In genomic region chr13:46315036-46315435, GRCh38 we compare ENCODE assay signal across 28 cellular contexts.
"Had no signal": no experiment of that assay in that cellular context is flagged by ENCODE, and none has a peak within 500 bp of the region (broad histone marks: within the 10 kb centered on the region; RNA-seq: fewer than 3 reads in every experiment).

No MANE protein-coding gene starts in this region.

- H3K9me3 ChIP-seq: ascending aorta, body of pancreas, SJCRH30, SK-N-SH had no signal

- H3K27ac Mint-ChIP-seq: activated naive CD4-positive, alpha-beta T cell treated with anti-CD3 and anti-CD28 coated beads, Interleukin-2, amount 50 U/mL, for 24 hours; IgD-negative memory B cell had no signal

- DNase-seq: activated CD4-positive, alpha-beta T cell treated with anti-CD3 and anti-CD28 coated beads for 48 hours; activated CD4-positive, alpha-beta T cell treated with anti-CD3 and anti-CD28 coated beads, Interleukin-2, amount 50 U/mL, for 48 hours; activated naive CD8-positive, alpha-beta T cell treated with anti-CD3 and anti-CD28 coated beads, Interleukin-2, amount 50 U/mL, for 24 hours; amniotic stem cell; body of pancreas; MG63; MV-4-11; NCI-H1092 treated with DMSO at 0.1 percent for 48 hours; NCI-H1417 treated with DMSO at 0.1 percent for 48 hours; NCI-H1694; NCI-H2029; NCI-H2107; NCI-H2171 treated with DMSO at 0.1 percent for 48 hours; NCI-H345; NCI-H510A; NCI-H526 treated with DMSO at 0.1 percent for 48 hours; NCI-H82; Right ventricle myocardium superior; SJCRH30; SK-N-SH; WERI-Rb-1 had no signal

- H3K4me1 ChIP-seq: ascending aorta, body of pancreas, SJCRH30 had no signal

- H3K27ac ChIP-seq: ascending aorta, body of pancreas, KMS-11, RWPE1, SJCRH30, WERI-Rb-1 had no signal

- H3K4me3 Mint-ChIP-seq: activated naive CD4-positive, alpha-beta T cell treated with anti-CD3 and anti-CD28 coated beads, Interleukin-2, amount 50 U/mL, for 24 hours; activated naive CD8-positive, alpha-beta T cell treated with anti-CD3 and anti-CD28 coated beads, Interleukin-2, amount 50 U/mL, for 24 hours; IgD-negative memory B cell had no signal

- H3K27me3 Mint-ChIP-seq: activated naive CD4-positive, alpha-beta T cell treated with anti-CD3 and anti-CD28 coated beads, Interleukin-2, amount 50 U/mL, for 24 hours; activated naive CD8-positive, alpha-beta T cell treated with anti-CD3 and anti-CD28 coated beads, Interleukin-2, amount 50 U/mL, for 24 hours; IgD-negative memory B cell had no signal

- ATAC-seq: activated CD4-positive, CD25-positive, alpha-beta regulatory T cell treated with anti-CD3 and anti-CD28 coated beads, Interleukin-2, amount 50 U/mL, for 24 hours; body of pancreas; Panc1 had no signal

- H3K4me3 ChIP-seq: ascending aorta, body of pancreas, MG63, SJCRH30 had no signal

- H3K4me2 ChIP-seq: KMS-11, SK-N-SH had no signal

- H3K36me3 ChIP-seq: ascending aorta, MG63, SJCRH30, WERI-Rb-1 had no signal

- H3K27me3 ChIP-seq: ascending aorta, body of pancreas, MG63, SJCRH30 had no signal

- H3K9ac ChIP-seq: KMS-11, SK-N-SH had no signal
